In genomic region chr12:68855111-68855510, GRCh38 we compare ENCODE assay signal across 32 cellular contexts.
"Had no signal": no experiment of that assay in that cellular context is flagged by ENCODE, and none has a peak within 500 bp of the region (broad histone marks: within the 10 kb centered on the region; RNA-seq: fewer than 3 reads in every experiment).

No MANE protein-coding gene starts in this region.

- ATAC-seq: activated CD8-positive, alpha-beta T cell treated with anti-CD3 and anti-CD28 coated beads for 36 hours; activated naive CD4-positive, alpha-beta T cell treated with anti-CD3 and anti-CD28 coated beads, Interleukin-2, amount 50 U/mL, for 72 hours; activated T-cell treated with anti-CD3 and anti-CD28 coated beads, Interleukin-2, amount 50 U/mL, for 4 hours; activated T-helper 17 cell treated with anti-CD3 and anti-CD28 coated beads, Interleukin-2, amount 50 U/mL, for 72 hours; body of pancreas had no signal

- H3K4me1 ChIP-seq: adrenal gland, body of pancreas, breast epithelium had no signal

- H3K27ac ChIP-seq: adrenal gland, body of pancreas, brain microvascular endothelial cell, breast epithelium, VCaP had no signal

- H3K4me3 ChIP-seq: adrenal gland, body of pancreas, breast epithelium had no signal

- DNase-seq: activated B cell treated with CpG ODN at 0.5 μM for 24 hours; activated CD4-positive, alpha-beta memory T cell treated with anti-CD3 and anti-CD28 coated beads for 36 hours; activated CD4-positive, alpha-beta T cell treated with anti-CD3 and anti-CD28 coated beads for 4 hours; activated CD4-positive, alpha-beta T cell treated with anti-CD3 and anti-CD28 coated beads, Interleukin-2, amount 10 ng/mL, durations not matched to agents 24 days and 14 days; activated CD4-positive, alpha-beta T cell treated with anti-CD3 and anti-CD28 coated beads, Interleukin-2, amount 50 U/mL, for 1 hour; activated CD4-positive, alpha-beta T cell treated with anti-CD3 and anti-CD28 coated beads, Interleukin-2, amount 50 U/mL, for 4 hours; activated CD4-positive, CD25-positive, alpha-beta regulatory T cell treated with anti-CD3 and anti-CD28 coated beads, Interleukin-2, amount 50 U/mL, for 72 hours; activated CD8-positive, alpha-beta memory T cell treated with anti-CD3 and anti-CD28 coated beads, Interleukin-2, amount 50 U/mL, for 4 hours; activated CD8-positive, alpha-beta T cell treated with anti-CD3 and anti-CD28 coated beads for 36 hours; activated effector memory CD4-positive, alpha-beta T cell treated with anti-CD3 and anti-CD28 coated beads, Interleukin-2, amount 50 U/mL, for 16 hours; activated gamma-delta T cell treated with Interleukin-2 at 50 U/mL for 16 hours; activated naive CD4-positive, alpha-beta T cell; activated naive CD4-positive, alpha-beta T cell treated with anti-CD3 and anti-CD28 coated beads for 36 hours; activated naive CD4-positive, alpha-beta T cell treated with anti-CD3 and anti-CD28 coated beads, Interleukin-2, amount 50 U/mL, for 16 hours; activated naive CD8-positive, alpha-beta T cell treated with anti-CD3 and anti-CD28 coated beads for 36 hours; activated T-cell treated with anti-CD3 and anti-CD28 coated beads for 4 hours; activated T-cell treated with anti-CD3 and anti-CD28 coated beads, Interleukin-2, amount 50 U/mL, for 1 hour; activated T-cell treated with anti-CD3 and anti-CD28 coated beads, Interleukin-2, amount 50 U/mL, for 4 hours; activated T-cell treated with anti-CD3 and anti-CD28 coated beads, Interleukin-2, amount 50 U/mL, for 72 hours; adrenal gland; amniotic stem cell; aorta; body of pancreas; brain microvascular endothelial cell; central memory CD4-positive, alpha-beta T cell; T-helper 1 cell; T-helper 2 cell; T-helper 9 cell had no signal

- H3K36me3 ChIP-seq: adrenal gland, brain microvascular endothelial cell, breast epithelium had no signal

- H3K27me3 ChIP-seq: adrenal gland, body of pancreas, brain microvascular endothelial cell, breast epithelium had no signal

- H3K9me3 ChIP-seq: adrenal gland, body of pancreas, breast epithelium had no signal
